11 cellular contexts compared by ENCODE assay signal in genomic region chr15:81298606-81299005, GRCh38. TPM values are rescaled to one million over a fixed set of nuclear protein-coding genes. Genes with fewer than 3 reads are reported as not detected.
DNase-seq lines count a peak whose midpoint lies in the region; ATAC-seq, FAIRE-seq and TF ChIP-seq lines count a peak whose summit lies in the region.
"Had no signal": no experiment of that assay in that cellular context is flagged by ENCODE, and none has a peak within 500 bp of the region (broad histone marks: within the 10 kb centered on the region; RNA-seq: fewer than 3 reads in every experiment).

No MANE protein-coding gene starts in this region.

- no peaks in the 10 kb centered on the region for H3K27me3 Mint-ChIP-seq in CD8-positive, alpha-beta T cell (ENCODE audit: low read depth)
- no peaks in the 10 kb centered on the region for H3K27me3 Mint-ChIP-seq in activated naive CD8-positive, alpha-beta T cell

- peaks cover 72% of the 10 kb centered on the region for H3K36me3 Mint-ChIP-seq in CD8-positive, alpha-beta T cell
- peaks cover 28% of the 10 kb centered on the region for H3K36me3 Mint-ChIP-seq in activated naive CD8-positive, alpha-beta T cell

- H3K9me3 ChIP-seq in CD8-positive, alpha-beta T cell (ENCODE audit: low read length): no peaks in the 10 kb centered on the region
- no peaks in the 10 kb centered on the region for H3K9me3 ChIP-seq in psoas muscle
- no peaks in the 10 kb centered on the region for H3K9me3 ChIP-seq in A673 (ENCODE audit: low read depth, low read length, poor library complexity, severe bottlenecking)
- H3K9me3 ChIP-seq: MG63 had no signal

- no peaks in the 10 kb centered on the region for H3K27me3 ChIP-seq in CD8-positive, alpha-beta T cell (ENCODE audit: insufficient read depth, low read length)
- H3K27me3 ChIP-seq in psoas muscle (ENCODE audit: insufficient read depth in 3 of 3, low read length in 2 of 3): no peaks in the 10 kb centered on the region
- no peaks in the 10 kb centered on the region for H3K27me3 ChIP-seq in A673 (replicated peaks; ENCODE audit: insufficient read depth, low read depth, low read length, poor library complexity)
- H3K27me3 ChIP-seq: MG63 had no signal

- CTCF ChIA-PET in CD8-positive, alpha-beta T cell (lab: Charles Lee): interaction anchor here (1.0 to 23.5 kb wide), 6 partner anchors 10 to 102 kb away, joined by 3 to 498 read pairs (median 6); partner anchors contain the start of gene STARD5
- CTCF ChIA-PET in A673 (lab: Charles Lee): no interaction called here

- peak; percentile 92 for FAIRE-seq in GM19239 (lab: Jason Lieb, UNC)

- H3K4me1 Mint-ChIP-seq in CD8-positive, alpha-beta T cell (ENCODE audit: low read depth): peaks cover 72% of the 10 kb centered on the region
- peaks cover 87% of the 10 kb centered on the region for H3K4me1 Mint-ChIP-seq in activated naive CD8-positive, alpha-beta T cell (ENCODE audit: low read depth)

- peaks cover 41% of the 10 kb centered on the region for H3K36me3 ChIP-seq in CD8-positive, alpha-beta T cell (ENCODE audit: insufficient read depth, low read length)
- H3K36me3 ChIP-seq in psoas muscle (ENCODE audit: insufficient read depth in 1 of 2, low read depth in 1 of 2): no peaks in the 10 kb centered on the region
- H3K36me3 ChIP-seq in A673 (ENCODE audit: insufficient read depth, low read length, poor library complexity, severe bottlenecking): no peaks in the 10 kb centered on the region
- H3K36me3 ChIP-seq: MG63 had no signal

- H3K4me3 ChIP-seq in CD8-positive, alpha-beta T cell (ENCODE audit: low read depth, low read length): peak overlapping the region; percentile 88
- H3K4me3 ChIP-seq in psoas muscle: peak overlapping the region; percentile 49
- no peak overlapping the region for H3K4me3 ChIP-seq in A673 (ENCODE audit: low read depth, low read length, poor library complexity, severe bottlenecking)
- H3K4me3 ChIP-seq: MG63 had no signal

- peak overlapping the region; percentile 92 for H3K4me3 Mint-ChIP-seq in CD8-positive, alpha-beta T cell
- peak overlapping the region; percentile 98 for H3K4me3 Mint-ChIP-seq in activated naive CD8-positive, alpha-beta T cell

- WGBS in psoas muscle, 3 donors: 69 to 79% (median 74%) methylated on average over 6 of the region's 6 CpGs

- ATAC-seq in CD8-positive, alpha-beta T cell: no peak
- ATAC-seq in psoas muscle: no peak
- no peak for ATAC-seq in GM18502 (IDR thresholded peaks at IDR 0.05; ENCODE audit: poor library complexity, unreplicated experiment)
- no peak for ATAC-seq in HG03139 (IDR thresholded peaks at IDR 0.05; ENCODE audit: unreplicated experiment)

- BruUV-seq in A673 (replicated peaks; lab: Mats Ljungman, UMichigan): no TSS peak

- no peak for DNase-seq in CD8-positive, alpha-beta T cell
- DNase-seq in GM19239 (ENCODE audit: insufficient read length, low spot score) (no peak), psoas muscle (no peak), amniotic stem cell (lab: John Stamatoyannopoulos, UW) (no peak), A673 (ENCODE audit: low spot score) (no peak)
- DNase-seq: activated gamma-delta T cell, Calu3, MG63 had no signal

- no peaks in the 10 kb centered on the region for H3K9me3 Mint-ChIP-seq in CD8-positive, alpha-beta T cell
- no peaks in the 10 kb centered on the region for H3K9me3 Mint-ChIP-seq in activated naive CD8-positive, alpha-beta T cell (ENCODE audit: low read depth)

- H3K27ac ChIP-seq in CD8-positive, alpha-beta T cell (ENCODE audit: low read depth, low read length): peak overlapping the region; percentile 84
- H3K27ac ChIP-seq in psoas muscle (no peak overlapping the region), A673 (ENCODE audit: low read depth, low read length, poor library complexity, severe bottlenecking) (no peak overlapping the region)

- H3K4me1 ChIP-seq in CD8-positive, alpha-beta T cell (ENCODE audit: insufficient read depth, low read length): peaks cover 55% of the 10 kb centered on the region
- H3K4me1 ChIP-seq in psoas muscle (no peaks in the 10 kb centered on the region), A673 (ENCODE audit: insufficient read depth, low read length, poor library complexity, severe bottlenecking) (peaks cover 17% of the 10 kb centered on the region)

- H3K27ac Mint-ChIP-seq in CD8-positive, alpha-beta T cell: peak overlapping the region; percentile 98
- H3K27ac Mint-ChIP-seq in activated naive CD8-positive, alpha-beta T cell: peak overlapping the region; percentile 98

- intact Hi-C loops in CD8-positive, alpha-beta T cell (cut with DNase I, micrococcal nuclease): loop anchor here (2.0 to 10.0 kb wide), 5 partner anchors 24 to 1689 kb away; partner anchors contain the start of genes MEX3B (in 2 of the 2), RAMAC (in 1 of the 2) and TLNRD1 (in 1 of the 2)
- intact Hi-C loops in psoas muscle (cut with DNase I) (no loop called here), A673 (cut with micrococcal nuclease; ENCODE audit: unreplicated experiment) (no loop called here)

- POLR2A ChIA-PET in CD8-positive, alpha-beta T cell (lab: Charles Lee): interaction anchor here (0.7 to 14.4 kb wide), 8 partner anchors 2 to 32 kb away, joined by 3 to 330 read pairs (median 8); no protein-coding TSS in a partner anchor
- POLR2A ChIA-PET in A673 (lab: Charles Lee; ENCODE audit: low non-redundant PET): no interaction called here

- TF ChIP-seq CTCF in CD8-positive, alpha-beta T cell (IDR thresholded peaks at IDR 0.05): no peak
- TF ChIP-seq CTCF in psoas muscle (IDR thresholded peaks at IDR 0.05) (no peak), A673 (conservative IDR thresholded peaks at IDR 0.05; ENCODE audit: low read depth, low read length) (no peak)

RNA-seq across cellular contexts. Expression of gene STARD5, which starts 25.3 kb away (rescaled TPM):
- total RNA-seq in CD8-positive, alpha-beta T cell: 10 to 100 TPM; 13.6 to 14.3 TPM
- total RNA-seq in psoas muscle (1 to 10 TPM in 2 of 4 donors, under 1 TPM in 2; 0.25 to 1.9 (median 0.92) TPM), A673 (2021) (0.54 and 2.1 TPM in 2 replicates)
- under 1 TPM; 0.49 to 0.64 (median 0.55) TPM for polyA plus RNA-seq in psoas muscle

Comparison
In these comparisons a context has a peak if more than half of its experiments do, and no peak if none do; other contexts are left out.
1. intact Hi-C loops: an anchor here in CD8-positive, alpha-beta T cell (2.0 to 10.0 kb wide); none called in psoas muscle and A673.